ENCODE assay signal across 31 cellular contexts in the genomic region with DNA sequence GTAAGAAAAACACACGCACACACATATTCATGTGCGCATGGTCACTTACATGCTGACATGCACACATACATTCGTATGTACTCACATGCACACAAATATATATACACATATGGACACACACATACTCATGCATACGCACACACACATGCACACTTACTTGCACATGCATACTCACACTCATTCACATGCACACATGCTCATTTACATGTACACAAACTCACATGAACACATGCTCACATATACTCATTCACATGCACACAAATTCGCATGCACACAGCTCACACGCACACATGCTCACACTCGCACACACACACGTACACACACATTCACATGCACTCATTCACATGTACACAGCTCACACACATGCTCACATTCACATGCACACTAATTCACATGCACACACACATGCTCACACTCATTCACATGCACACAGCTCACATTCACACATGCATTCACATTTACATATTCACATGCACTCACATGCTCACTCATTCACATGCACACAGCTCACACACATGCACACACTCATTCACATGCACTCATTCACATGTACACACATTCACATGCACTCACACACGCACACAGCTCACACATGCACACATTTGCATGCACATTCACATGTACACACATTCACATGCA.
"Had no signal": no experiment of that assay in that cellular context is flagged by ENCODE, and none has a peak within 500 bp of the region (broad histone marks: within the 10 kb centered on the region; RNA-seq: fewer than 3 reads in every experiment).

No MANE protein-coding gene starts in this region.

- H3K9me3 ChIP-seq: adrenal gland, SK-N-SH had no signal

- H3K4me1 ChIP-seq: adrenal gland, SJSA1 had no signal

- ATAC-seq: activated naive CD4-positive, alpha-beta T cell treated with anti-CD3 and anti-CD28 coated beads, Interleukin-2, amount 50 U/mL, for 72 hours; activated T-cell treated with anti-CD3 and anti-CD28 coated beads, Interleukin-2, amount 50 U/mL, for 4 hours; Panc1 had no signal

- H3K9ac ChIP-seq: SK-N-SH had no signal

- H3K27ac Mint-ChIP-seq: activated B cell treated with CpG ODN at 0.5 μM for 24 hours; activated CD4-positive, alpha-beta memory T cell treated with anti-CD3 and anti-CD28 coated beads for 36 hours; activated naive CD4-positive, alpha-beta T cell treated with anti-CD3 and anti-CD28 coated beads for 36 hours; activated naive CD4-positive, alpha-beta T cell treated with anti-CD3 and anti-CD28 coated beads, Interleukin-2, amount 50 U/mL, for 72 hours; activated T-helper 1 cell treated with anti-CD3 and anti-CD28 coated beads, Interleukin-12 subunit alpha, Interleukin-12 subunit beta, Interleukin-2, Interleukin-4 antibody, amounts not matched to agents 30 ng/mL and 10 ng/mL and 1 ng/mL, durations not matched to agents 14 hours and 24 hours and 36 hours; T-helper 1 cell treated with Interleukin-12 subunit alpha and Interleukin-12 subunit beta and Interleukin-4 antibody, amounts not matched to agents 30 μg/mL and 1 μg/mL, for 36 hours; T-helper 2 cell treated with Interferon-gamma antibody and Interleukin-4, amounts not matched to agents 5 μg/mL and 100 μg/mL, for 36 hours had no signal

- H3K27me3 ChIP-seq: adrenal gland, SJSA1 had no signal

- H3K4me2 ChIP-seq: SK-N-SH had no signal

- H3K36me3 ChIP-seq: adrenal gland, SJSA1 had no signal

- H3K27ac ChIP-seq: adrenal gland, SJSA1 had no signal

- H3K27me3 Mint-ChIP-seq: activated B cell treated with CpG ODN at 0.5 μM for 24 hours; activated CD4-positive, alpha-beta memory T cell treated with anti-CD3 and anti-CD28 coated beads for 36 hours; brain had no signal

- H3K4me3 Mint-ChIP-seq: activated B cell treated with CpG ODN at 0.5 μM for 24 hours; activated CD4-positive, alpha-beta memory T cell treated with anti-CD3 and anti-CD28 coated beads for 36 hours; activated naive CD4-positive, alpha-beta T cell treated with anti-CD3 and anti-CD28 coated beads for 36 hours; activated T-cell treated with anti-CD3 and anti-CD28 coated beads, Interleukin-2, amount 50 U/mL, for 4 hours; activated T-helper 1 cell treated with anti-CD3 and anti-CD28 coated beads, Interleukin-12 subunit alpha, Interleukin-12 subunit beta, Interleukin-2, Interleukin-4 antibody, amounts not matched to agents 30 ng/mL and 10 ng/mL and 1 ng/mL, durations not matched to agents 14 hours and 24 hours and 36 hours; brain; T-helper 1 cell treated with Interleukin-12 subunit alpha and Interleukin-12 subunit beta and Interleukin-4 antibody, amounts not matched to agents 30 μg/mL and 1 μg/mL, for 36 hours; T-helper 2 cell treated with Interferon-gamma antibody and Interleukin-4, amounts not matched to agents 5 μg/mL and 100 μg/mL, for 36 hours had no signal

- H3K4me3 ChIP-seq: adrenal gland, SJSA1 had no signal

- H3K4me1 Mint-ChIP-seq: activated B cell treated with CpG ODN at 0.5 μM for 24 hours, brain had no signal

- DNase-seq: activated B cell treated with CpG ODN at 0.5 μM for 24 hours; activated CD4-positive, alpha-beta memory T cell treated with anti-CD3 and anti-CD28 coated beads for 36 hours; activated CD4-positive, alpha-beta T cell treated with anti-CD3 and anti-CD28 coated beads for 4 hours; activated CD4-positive, alpha-beta T cell treated with anti-CD3 and anti-CD28 coated beads, Interleukin-2, amount 50 U/mL, for 1 hour; activated CD4-positive, CD25-positive, alpha-beta regulatory T cell treated with anti-CD3 and anti-CD28 coated beads, Interleukin-2, amount 50 U/mL, for 72 hours; activated CD8-positive, alpha-beta memory T cell treated with anti-CD3 and anti-CD28 coated beads, Interleukin-2, amount 50 U/mL, for 4 hours; activated gamma-delta T cell treated with Interleukin-2 at 50 U/mL for 16 hours; activated naive CD4-positive, alpha-beta T cell treated with anti-CD3 and anti-CD28 coated beads for 36 hours; activated T-cell treated with anti-CD3 and anti-CD28 coated beads for 4 hours; activated T-cell treated with anti-CD3 and anti-CD28 coated beads, Interleukin-2, amount 50 U/mL, for 4 hours; adrenal gland; central memory CD4-positive, alpha-beta T cell; NCI-H1048; NCI-H1105 treated with DMSO at 0.1 percent for 48 hours; NCI-H1436; NCI-H1694; NCI-H1930; NCI-H345; NCI-H524 treated with DMSO at 0.1 percent for 48 hours; RPMI8226; SHP77 treated with DMSO at 0.1 percent for 48 hours; SK-N-SH had no signal

- FAIRE-seq: astrocyte, TTC549 had no signal
